In the genomic region with DNA sequence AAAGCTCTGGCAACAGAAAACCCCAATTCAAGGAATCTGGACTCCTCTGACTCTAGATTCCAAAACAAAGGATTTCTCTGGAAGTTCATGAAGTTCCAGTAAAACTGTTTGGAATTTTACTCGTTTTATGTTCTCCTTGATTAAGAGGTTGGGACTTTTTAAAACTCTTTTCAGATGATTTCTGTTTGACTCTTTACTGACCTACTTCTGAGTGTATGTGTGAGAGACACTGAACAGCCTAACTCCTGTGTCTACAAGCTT, we compare ENCODE assay signal across 19 cellular contexts.
A peak's percentile ranks its signal among the peaks of the same experiment; 100 is the strongest.
DNase-seq lines count a peak whose midpoint lies in the region; ATAC-seq, FAIRE-seq and TF ChIP-seq lines count a peak whose summit lies in the region.
"Had no signal": no experiment of that assay in that cellular context is flagged by ENCODE, and none has a peak within 500 bp of the region (broad histone marks: within the 10 kb centered on the region; RNA-seq: fewer than 3 reads in every experiment).

No MANE protein-coding gene starts in this region.

- no peak for TF ChIP-seq EP300 in HepG2 (IDR thresholded peaks at IDR 0.05; ENCODE audit: low read depth in 2 of 2, low read length in 2 of 2)
- no peak for TF ChIP-seq EP300 in HepG2 (CRISPR knock-in tag; IDR thresholded peaks at IDR 0.05; ENCODE audit: borderline replicate concordance)

- TF ChIP-seq RAD21 in liver (IDR thresholded peaks at IDR 0.05), result no peak
- TF ChIP-seq RAD21 in HepG2 (CRISPR knock-in tag; IDR thresholded peaks at IDR 0.05), result no peak

- H3K36me3 Mint-ChIP-seq in endodermal cell (ENCODE audit: low read depth) (no peaks in the 10 kb centered on the region), mesothelial cell of epicardium (no peaks in the 10 kb centered on the region), Caco-2 (ENCODE audit: insufficient read depth, unreplicated experiment) (no peaks in the 10 kb centered on the region)
- H3K36me3 Mint-ChIP-seq: CD8-positive, alpha-beta T cell had no signal

- DNase-seq in HepG2 (ENCODE audit: low spot score) (no peak), endodermal cell (no peak), mesothelial cell of epicardium (ENCODE audit: low spot score in 2 of 2, unreplicated experiment in 2 of 2) (no peak), uterus (no peak), NCI-H82 (lab: John Stamatoyannopoulos, UW) (no peak), HUDEP-2 (lab: John Stamatoyannopoulos, UW; ENCODE audit: unreplicated experiment in 76 of 76) (no peak), Caco-2 (no peak)
- DNase-seq: CD8-positive, alpha-beta T cell; DMS 273 treated with DMSO at 0.1 percent for 48 hours; DMS53; GOT3; IMR-90 had no signal

- CTCF ChIA-PET in HepG2 (lab: Yijun Ruan, JAX; ENCODE audit: low intra/inter-chr PET ratio, low total read pairs) (no interaction called here), Caco-2 (lab: Charles Lee) (no interaction called here)

- no peak for ATAC-seq in HepG2
- ATAC-seq: CD8-positive, alpha-beta T cell; K562 had no signal

- TF ChIP-seq POLR2A in HepG2 (IDR thresholded peaks at IDR 0.05; ENCODE audit: insufficient read depth in 1 of 2, low read depth in 2 of 2, low read length in 2 of 2) (no peak), uterus (IDR thresholded peaks at IDR 0.05) (no peak)

- in situ Hi-C loops in HepG2 (cut with HindIII; ENCODE audit: extremely low pct_ligation_motif_present, low pct_unique_long_range_greater_than_20kb), result no loop called here

- intact Hi-C loops in HepG2 (cut with micrococcal nuclease; ENCODE audit: unreplicated experiment), result no loop called here
- intact Hi-C loops in uterus (cut with DNase I; ENCODE audit: low total_unique reads), result no loop called here
- intact Hi-C loops in Caco-2 (cut with micrococcal nuclease; ENCODE audit: unreplicated experiment), result no loop called here

- 28% methylated on average over 1 of the region's 1 CpG for WGBS in liver
- 6% methylated on average over 1 of the region's 1 CpG for WGBS in HepG2 (ENCODE audit: low lambda C conversion rate)
- WGBS in endodermal cell (ENCODE audit: insufficient coverage in 1 of 2, insufficient read length in 1 of 2), 2 experiments, result 71 to 80% methylated on average over 1 of the region's 1 CpG

- H3K36me3 ChIP-seq in liver (ENCODE audit: control insufficient read depth in 4 of 4, insufficient read depth in 3 of 4, low read depth in 1 of 4, low read length in 3 of 4), result no peaks in the 10 kb centered on the region
- H3K36me3 ChIP-seq in HepG2 (replicated peaks in 1 of 2; ENCODE audit: control insufficient read depth in 1 of 2, insufficient read depth in 2 of 2, low read length in 2 of 2), result no peaks in the 10 kb centered on the region
- no peaks in the 10 kb centered on the region for H3K36me3 ChIP-seq in endodermal cell (ENCODE audit: control insufficient read depth, insufficient read depth, low read length)
- no peaks in the 10 kb centered on the region for H3K36me3 ChIP-seq in uterus
- H3K36me3 ChIP-seq in Caco-2 (ENCODE audit: control insufficient read depth, insufficient read depth, low read length), result no peaks in the 10 kb centered on the region
- H3K36me3 ChIP-seq: BLaER1 treated with 17β-estradiol and CSF1 and Interleukin-3, amounts not matched to agents 10 nM and 100 nM; HAP-1 had no signal

- H3K27ac ChIP-seq in liver (ENCODE audit: low read depth in 1 of 2, low read length in 2 of 2), result no peak overlapping the region
- no peak overlapping the region for H3K27ac ChIP-seq in HepG2 (ENCODE audit: extremely low read length, insufficient read depth, low read length)
- no peak overlapping the region for H3K27ac ChIP-seq in endodermal cell (ENCODE audit: low read depth, low read length)
- peak overlapping the region; percentile 20 to 40 for H3K27ac ChIP-seq in uterus
- H3K27ac ChIP-seq: BLaER1 treated with 17β-estradiol and CSF1 and Interleukin-3, amounts not matched to agents 10 nM and 100 nM had no signal

- H3K4me3 ChIP-seq in liver (ENCODE audit: low read depth in 1 of 3, low read length in 3 of 3), result no peak overlapping the region
- H3K4me3 ChIP-seq in HepG2 (replicated peaks in 1 of 3; ENCODE audit: insufficient read depth in 1 of 3, low read depth in 2 of 3, low read length in 3 of 3), result no peak overlapping the region
- no peak overlapping the region for H3K4me3 ChIP-seq in endodermal cell (ENCODE audit: low read length)
- no peak overlapping the region for H3K4me3 ChIP-seq in uterus
- H3K4me3 ChIP-seq in Caco-2 (ENCODE audit: low read depth, low read length), result no peak overlapping the region
- H3K4me3 ChIP-seq: BLaER1 treated with 17β-estradiol and CSF1 and Interleukin-3, amounts not matched to agents 10 nM and 100 nM; HAP-1; K562 had no signal

- no peaks in the 10 kb centered on the region for H4K20me1 ChIP-seq in HepG2 (ENCODE audit: insufficient read depth, low read length)
- H4K20me1 ChIP-seq: BLaER1 treated with 17β-estradiol and CSF1 and Interleukin-3, amounts not matched to agents 10 nM and 100 nM had no signal

- H3K4me2 ChIP-seq in HepG2 (ENCODE audit: low read depth, low read length), result no peak overlapping the region
- H3K4me2 ChIP-seq: BLaER1 treated with 17β-estradiol and CSF1 and Interleukin-3, amounts not matched to agents 10 nM and 100 nM had no signal

- no peak for FAIRE-seq in HepG2 (lab: Jason Lieb, UNC)
- FAIRE-seq: G401.6, GM12892, K562 had no signal

- POLR2A ChIA-PET in HepG2 (lab: Yijun Ruan, JAX), result no interaction called here
- POLR2A ChIA-PET in Caco-2 (lab: Charles Lee), result no interaction called here

- H3K4me3 Mint-ChIP-seq in endodermal cell (no peak overlapping the region), mesothelial cell of epicardium (no peak overlapping the region), Caco-2 (ENCODE audit: unreplicated experiment) (no peak overlapping the region)
- H3K4me3 Mint-ChIP-seq: B cell; CD8-positive, alpha-beta T cell had no signal

- no peaks in the 10 kb centered on the region for H3K4me1 ChIP-seq in liver (ENCODE audit: control insufficient read depth in 4 of 4, insufficient read depth in 4 of 4, low read length in 3 of 4)
- no peaks in the 10 kb centered on the region for H3K4me1 ChIP-seq in HepG2 (ENCODE audit: insufficient read depth, low read length)
- H3K4me1 ChIP-seq in endodermal cell (ENCODE audit: control insufficient read depth, insufficient read depth, low read length), result peaks cover 7% of the 10 kb centered on the region
- H3K4me1 ChIP-seq in uterus, result peaks cover 0 to 9% of the 10 kb centered on the region in 2 donors
- no peaks in the 10 kb centered on the region for H3K4me1 ChIP-seq in Caco-2

- no TSS peak for BruUV-seq in HepG2 (replicated peaks; lab: Mats Ljungman, UMichigan)
- BruUV-seq in Caco-2 (replicated peaks; lab: Mats Ljungman, UMichigan), result no TSS peak

- no peaks in the 10 kb centered on the region for H3K27me3 ChIP-seq in liver (ENCODE audit: control insufficient read depth in 4 of 4, insufficient read depth in 4 of 4, low read length in 3 of 4)
- peaks cover 0 to 21% of the 10 kb centered on the region in 2 experiments; a peak in 2 of 5 replicates for H3K27me3 ChIP-seq in HepG2 (ENCODE audit: control insufficient read depth in 1 of 2, insufficient read depth in 2 of 2, low read length in 2 of 2)
- no peaks in the 10 kb centered on the region for H3K27me3 ChIP-seq in endodermal cell (ENCODE audit: control insufficient read depth, insufficient read depth, low read length, poor library complexity, severe bottlenecking)
- H3K27me3 ChIP-seq in uterus, result no peaks in the 10 kb centered on the region
- H3K27me3 ChIP-seq in Caco-2 (replicated peaks; ENCODE audit: control insufficient read depth, insufficient read depth, low read length), result no peaks in the 10 kb centered on the region
- H3K27me3 ChIP-seq: BLaER1 treated with 17β-estradiol and CSF1 and Interleukin-3, amounts not matched to agents 10 nM and 100 nM had no signal

- H2AFZ ChIP-seq in HepG2 (ENCODE audit: low read length), result no peak overlapping the region

- H3K27me3 Mint-ChIP-seq in endodermal cell (ENCODE audit: insufficient read depth) (no peaks in the 10 kb centered on the region), mesothelial cell of epicardium (ENCODE audit: low read depth) (peaks cover 7% of the 10 kb centered on the region), Caco-2 (ENCODE audit: insufficient read depth, unreplicated experiment) (no peaks in the 10 kb centered on the region)
- H3K27me3 Mint-ChIP-seq: B cell had no signal

- peaks cover 39% of the 10 kb centered on the region for H3K4me1 Mint-ChIP-seq in endodermal cell
- peaks cover 14% of the 10 kb centered on the region for H3K4me1 Mint-ChIP-seq in mesothelial cell of epicardium
- H3K4me1 Mint-ChIP-seq in Caco-2 (ENCODE audit: low read depth, unreplicated experiment), result no peaks in the 10 kb centered on the region
- H3K4me1 Mint-ChIP-seq: B cell had no signal

- peak overlapping the region; percentile 6 for H3K27ac Mint-ChIP-seq in endodermal cell
- H3K27ac Mint-ChIP-seq in mesothelial cell of epicardium, result peak overlapping the region; percentile 2
- no peak overlapping the region for H3K27ac Mint-ChIP-seq in Caco-2 (ENCODE audit: unreplicated experiment)
- H3K27ac Mint-ChIP-seq: B cell; CD8-positive, alpha-beta T cell had no signal

- no peak for TF ChIP-seq CTCF in liver (IDR thresholded peaks at IDR 0.05; ENCODE audit: low read depth, low read length, missing input control)
- TF ChIP-seq CTCF in HepG2 (CRISPR knock-in tag; IDR thresholded peaks at IDR 0.05), result no peak
- no peak for TF ChIP-seq CTCF in endodermal cell (conservative IDR thresholded peaks at IDR 0.05)
- TF ChIP-seq CTCF in mesothelial cell of epicardium (IDR thresholded peaks at IDR 0.05; ENCODE audit: unreplicated experiment), result no peak
- TF ChIP-seq CTCF in uterus (IDR thresholded peaks at IDR 0.05), result no peak
- no peak for TF ChIP-seq CTCF in Caco-2 (IDR thresholded peaks at IDR 0.05; ENCODE audit: insufficient read depth in 1 of 2, low read depth in 1 of 2, low read length in 1 of 2, severe bottlenecking in 1 of 2, unreplicated experiment in 1 of 2)

- H3K9me3 Mint-ChIP-seq in endodermal cell (no peaks in the 10 kb centered on the region), mesothelial cell of epicardium (no peaks in the 10 kb centered on the region), Caco-2 (ENCODE audit: unreplicated experiment) (no peaks in the 10 kb centered on the region)
- H3K9me3 Mint-ChIP-seq: CD8-positive, alpha-beta T cell had no signal

- no peaks in the 10 kb centered on the region for H3K79me2 ChIP-seq in HepG2 (ENCODE audit: insufficient read depth, low read length)

- H3K9ac ChIP-seq in liver (ENCODE audit: low read depth in 1 of 2, low read length in 2 of 2) (no peak overlapping the region), HepG2 (ENCODE audit: insufficient read depth, low read depth, low read length) (no peak overlapping the region), endodermal cell (ENCODE audit: extremely low read depth, low read length, poor library complexity, severe bottlenecking) (no peak overlapping the region)
- H3K9ac ChIP-seq: BLaER1 treated with 17β-estradiol and CSF1 and Interleukin-3, amounts not matched to agents 10 nM and 100 nM had no signal

- H3K9me3 ChIP-seq in liver (ENCODE audit: control insufficient read depth in 4 of 4, low read length in 3 of 4) (no peaks in the 10 kb centered on the region), HepG2 (ENCODE audit: low read length) (no peaks in the 10 kb centered on the region), endodermal cell (ENCODE audit: control insufficient read depth, low read length) (no peaks in the 10 kb centered on the region), uterus (no peaks in the 10 kb centered on the region), Caco-2 (no peaks in the 10 kb centered on the region)
- H3K9me3 ChIP-seq: BLaER1 treated with 17β-estradiol and CSF1 and Interleukin-3, amounts not matched to agents 10 nM and 100 nM; HAP-1 had no signal

Comparison
In these comparisons a context has a peak if more than half of its experiments do, and no peak if none do; other contexts are left out.
1. H3K27ac ChIP-seq: peak in uterus (2 of 2); none in liver (0 of 2), HepG2 (single experiment) and endodermal cell (single experiment).